1 cellular context compared by ENCODE assay signal in the genomic region with DNA sequence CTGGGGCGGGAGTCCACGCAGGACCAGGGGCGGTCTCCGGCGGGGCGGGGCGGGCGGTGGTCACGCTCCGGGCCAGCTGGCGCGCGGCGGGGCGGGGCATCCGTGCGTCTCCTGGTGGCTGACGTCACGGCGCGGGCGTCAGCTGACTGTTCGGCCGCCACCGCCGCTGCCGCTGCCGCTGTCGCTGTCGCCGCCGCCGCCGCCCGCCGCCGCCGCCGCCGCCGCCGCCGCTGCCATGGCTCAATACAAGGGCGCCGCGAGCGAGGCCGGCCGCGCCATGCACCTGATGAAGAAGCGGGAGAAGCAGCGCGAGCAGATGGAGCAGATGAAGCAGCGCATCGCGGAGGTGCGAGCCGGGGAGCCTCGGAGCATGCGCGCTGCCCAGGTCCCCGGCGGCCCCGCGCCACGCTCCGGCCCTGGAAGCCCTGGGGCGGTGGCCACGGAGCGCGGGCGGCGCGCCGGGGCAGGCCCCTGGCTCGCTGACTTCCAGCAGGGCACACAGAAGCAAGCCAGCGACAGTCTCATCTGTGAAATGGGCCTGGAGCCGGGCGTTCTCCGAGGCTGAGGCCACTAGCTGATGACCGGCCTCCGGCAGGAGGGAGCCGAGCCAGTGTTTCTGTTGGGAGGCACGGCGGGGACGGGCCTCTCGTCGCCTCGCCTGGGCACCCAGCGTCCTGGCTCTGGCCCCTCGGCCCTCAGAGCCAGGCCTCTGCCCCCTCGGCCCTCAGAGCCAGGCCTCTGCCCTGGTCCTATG.
TF ChIP-seq lines count a peak whose summit lies in the region.

A gene with protein sequence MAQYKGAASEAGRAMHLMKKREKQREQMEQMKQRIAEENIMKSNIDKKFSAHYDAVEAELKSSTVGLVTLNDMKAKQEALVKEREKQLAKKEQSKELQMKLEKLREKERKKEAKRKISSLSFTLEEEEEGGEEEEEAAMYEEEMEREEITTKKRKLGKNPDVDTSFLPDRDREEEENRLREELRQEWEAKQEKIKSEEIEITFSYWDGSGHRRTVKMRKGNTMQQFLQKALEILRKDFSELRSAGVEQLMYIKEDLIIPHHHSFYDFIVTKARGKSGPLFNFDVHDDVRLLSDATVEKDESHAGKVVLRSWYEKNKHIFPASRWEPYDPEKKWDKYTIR (plus strand): TSS at position 141 of the 754 bp plus-strand sequence. CDS start 95 bp downstream, at position 236.

TF ChIP-seq in SK-N-SH treated with all-trans-retinoic acid at 6 μM for 48 hours, 23 proteins besides CTCF, POLR2A, EP300 and RAD21 (continued from another document):
- TF ChIP-seq, protein P1, sequence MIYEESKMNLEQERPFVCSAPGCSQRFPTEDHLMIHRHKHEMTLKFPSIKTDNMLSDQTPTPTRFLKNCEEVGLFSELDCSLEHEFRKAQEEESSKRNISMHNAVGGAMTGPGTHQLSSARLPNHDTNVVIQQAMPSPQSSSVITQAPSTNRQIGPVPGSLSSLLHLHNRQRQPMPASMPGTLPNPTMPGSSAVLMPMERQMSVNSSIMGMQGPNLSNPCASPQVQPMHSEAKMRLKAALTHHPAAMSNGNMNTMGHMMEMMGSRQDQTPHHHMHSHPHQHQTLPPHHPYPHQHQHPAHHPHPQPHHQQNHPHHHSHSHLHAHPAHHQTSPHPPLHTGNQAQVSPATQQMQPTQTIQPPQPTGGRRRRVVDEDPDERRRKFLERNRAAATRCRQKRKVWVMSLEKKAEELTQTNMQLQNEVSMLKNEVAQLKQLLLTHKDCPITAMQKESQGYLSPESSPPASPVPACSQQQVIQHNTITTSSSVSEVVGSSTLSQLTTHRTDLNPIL (CRISPR knock-in tag; IDR thresholded peaks at IDR 0.05; ENCODE audit: low read depth), result no peak
- TF ChIP-seq, protein P2, sequence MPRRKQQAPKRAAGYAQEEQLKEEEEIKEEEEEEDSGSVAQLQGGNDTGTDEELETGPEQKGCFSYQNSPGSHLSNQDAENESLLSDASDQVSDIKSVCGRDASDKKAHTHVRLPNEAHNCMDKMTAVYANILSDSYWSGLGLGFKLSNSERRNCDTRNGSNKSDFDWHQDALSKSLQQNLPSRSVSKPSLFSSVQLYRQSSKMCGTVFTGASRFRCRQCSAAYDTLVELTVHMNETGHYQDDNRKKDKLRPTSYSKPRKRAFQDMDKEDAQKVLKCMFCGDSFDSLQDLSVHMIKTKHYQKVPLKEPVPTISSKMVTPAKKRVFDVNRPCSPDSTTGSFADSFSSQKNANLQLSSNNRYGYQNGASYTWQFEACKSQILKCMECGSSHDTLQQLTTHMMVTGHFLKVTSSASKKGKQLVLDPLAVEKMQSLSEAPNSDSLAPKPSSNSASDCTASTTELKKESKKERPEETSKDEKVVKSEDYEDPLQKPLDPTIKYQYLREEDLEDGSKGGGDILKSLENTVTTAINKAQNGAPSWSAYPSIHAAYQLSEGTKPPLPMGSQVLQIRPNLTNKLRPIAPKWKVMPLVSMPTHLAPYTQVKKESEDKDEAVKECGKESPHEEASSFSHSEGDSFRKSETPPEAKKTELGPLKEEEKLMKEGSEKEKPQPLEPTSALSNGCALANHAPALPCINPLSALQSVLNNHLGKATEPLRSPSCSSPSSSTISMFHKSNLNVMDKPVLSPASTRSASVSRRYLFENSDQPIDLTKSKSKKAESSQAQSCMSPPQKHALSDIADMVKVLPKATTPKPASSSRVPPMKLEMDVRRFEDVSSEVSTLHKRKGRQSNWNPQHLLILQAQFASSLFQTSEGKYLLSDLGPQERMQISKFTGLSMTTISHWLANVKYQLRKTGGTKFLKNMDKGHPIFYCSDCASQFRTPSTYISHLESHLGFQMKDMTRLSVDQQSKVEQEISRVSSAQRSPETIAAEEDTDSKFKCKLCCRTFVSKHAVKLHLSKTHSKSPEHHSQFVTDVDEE (CRISPR knock-in tag; IDR thresholded peaks at IDR 0.05), result no peak
- TF ChIP-seq ZFP3 (CRISPR knock-in tag; IDR thresholded peaks at IDR 0.05) (no peak), BACH2 (CRISPR knock-in tag; IDR thresholded peaks at IDR 0.05; ENCODE audit: borderline replicate concordance) (no peak), SNAI2 (CRISPR knock-in tag; IDR thresholded peaks at IDR 0.05) (no peak), OSR1 (CRISPR knock-in tag; IDR thresholded peaks at IDR 0.05) (no peak), ARNTL (CRISPR knock-in tag; IDR thresholded peaks at IDR 0.05; ENCODE audit: borderline replicate concordance, low read depth) (no peak), CSDC2 (CRISPR knock-in tag; IDR thresholded peaks at IDR 0.05) (no peak), ZNF70 (CRISPR knock-in tag; IDR thresholded peaks at IDR 0.05) (no peak)
